In genomic region chr6:5490495-5491069, GRCh38 we compare ENCODE assay signal across 21 cellular contexts.
A peak's percentile ranks its signal among the peaks of the same experiment; 100 is the strongest.
DNase-seq lines count a peak whose midpoint lies in the region; ATAC-seq lines count a peak whose summit lies in the region.
"Had no signal": no experiment of that assay in that cellular context is flagged by ENCODE, and none has a peak within 500 bp of the region (broad histone marks: within the 10 kb centered on the region; RNA-seq: fewer than 3 reads in every experiment).

No MANE protein-coding gene starts in this region.

- ATAC-seq in GM21447 (IDR thresholded peaks at IDR 0.05; ENCODE audit: unreplicated experiment) (no peak), left ventricle myocardium superior (no peak), T-cell (replicated peaks in 1 of 4) (no peak)
- ATAC-seq: activated CD4-positive, CD25-positive, alpha-beta regulatory T cell treated with anti-CD3 and anti-CD28 coated beads, Interleukin-2, amount 50 U/mL, for 24 hours; activated CD8-positive, alpha-beta T cell treated with anti-CD3 and anti-CD28 coated beads for 36 hours; heart right ventricle; stimulated activated memory B cell treated with anti-CD40 and anti-IgM and Interleukin-4, amounts not matched to agents 10 μg/mL and 1 μg/mL and 100 μg/mL, for 72 hours had no signal

- CTCF ChIA-PET in T-cell (lab: Charles Lee) = no interaction called here

- H3K27ac Mint-ChIP-seq in T-cell = no peak overlapping the region
- H3K27ac Mint-ChIP-seq: activated CD8-positive, alpha-beta T cell treated with anti-CD3 and anti-CD28 coated beads for 36 hours; activated naive CD4-positive, alpha-beta T cell treated with anti-CD3 and anti-CD28 coated beads, Interleukin-2, amount 10 ng/mL, durations not matched to agents 7 days and 5 days; progenitor cell of endocrine pancreas; stimulated activated memory B cell treated with anti-CD40 and anti-IgM and Interleukin-4, amounts not matched to agents 10 μg/mL and 1 μg/mL and 100 μg/mL, for 72 hours had no signal

- H3K4me3 Mint-ChIP-seq in T-cell = no peak overlapping the region
- H3K4me3 Mint-ChIP-seq: activated CD8-positive, alpha-beta T cell treated with anti-CD3 and anti-CD28 coated beads for 36 hours; activated naive CD4-positive, alpha-beta T cell treated with anti-CD3 and anti-CD28 coated beads, Interleukin-2, amount 10 ng/mL, durations not matched to agents 7 days and 5 days; central memory CD8-positive, alpha-beta T cell; neural crest cell; stimulated activated memory B cell treated with anti-CD40 and anti-IgM and Interleukin-4, amounts not matched to agents 10 μg/mL and 1 μg/mL and 100 μg/mL, for 72 hours had no signal

- POLR2A ChIA-PET in T-cell (lab: Charles Lee) = no interaction called here

- intact Hi-C loops in left ventricle myocardium superior (cut with micrococcal nuclease) = no loop called here

- H3K9me3 Mint-ChIP-seq in T-cell = no peaks in the 10 kb centered on the region
- H3K9me3 Mint-ChIP-seq: activated CD8-positive, alpha-beta T cell treated with anti-CD3 and anti-CD28 coated beads for 36 hours; activated naive CD4-positive, alpha-beta T cell treated with anti-CD3 and anti-CD28 coated beads, Interleukin-2, amount 10 ng/mL, durations not matched to agents 7 days and 5 days; central memory CD8-positive, alpha-beta T cell; neural crest cell; stimulated activated memory B cell treated with anti-CD40 and anti-IgM and Interleukin-4, amounts not matched to agents 10 μg/mL and 1 μg/mL and 100 μg/mL, for 72 hours had no signal

- no peaks in the 10 kb centered on the region for H3K27me3 Mint-ChIP-seq in T-cell
- H3K27me3 Mint-ChIP-seq: activated CD8-positive, alpha-beta T cell treated with anti-CD3 and anti-CD28 coated beads for 36 hours; activated naive CD4-positive, alpha-beta T cell treated with anti-CD3 and anti-CD28 coated beads, Interleukin-2, amount 10 ng/mL, durations not matched to agents 7 days and 5 days; central memory CD8-positive, alpha-beta T cell; progenitor cell of endocrine pancreas; stimulated activated memory B cell treated with anti-CD40 and anti-IgM and Interleukin-4, amounts not matched to agents 10 μg/mL and 1 μg/mL and 100 μg/mL, for 72 hours had no signal

- DNase-seq in NCI-H82 (lab: John Stamatoyannopoulos, UW) = peak; percentile 32
- no peak for DNase-seq in NCI-H82 treated with DMSO at 0.1 percent for 48 hours (lab: John Stamatoyannopoulos, UW; ENCODE audit: unreplicated experiment)
- DNase-seq in NCI-H2029 (lab: John Stamatoyannopoulos, UW) = peak; percentile 84
- DNase-seq in NCI-H748 (lab: John Stamatoyannopoulos, UW; ENCODE audit: unreplicated experiment) = peak; percentile 98
- DNase-seq in left ventricle myocardium superior = no peak
- no peak for DNase-seq in T-cell
- DNase-seq in EL = no peak
- DNase-seq: activated CD8-positive, alpha-beta T cell treated with anti-CD3 and anti-CD28 coated beads for 36 hours; activated naive CD4-positive, alpha-beta T cell treated with anti-CD3 and anti-CD28 coated beads, Interleukin-2, amount 10 ng/mL, durations not matched to agents 7 days and 5 days; dorsolateral prefrontal cortex; HCEC 1CT; heart right ventricle; left ventricle myocardium inferior; NCI-H1694; stimulated activated CD4-positive, alpha-beta T cell treated with anti-CD3 and anti-CD28 coated beads, Interleukin-1b, Interleukin-23, amount 100 ng/mL, for 48 hours had no signal

- H3K4me1 Mint-ChIP-seq in T-cell = peaks cover 3 to 12% (median 9%) of the 10 kb centered on the region in 3 donors
- H3K4me1 Mint-ChIP-seq: neural crest cell had no signal

- H3K36me3 Mint-ChIP-seq in T-cell = peaks cover 38% of the 10 kb centered on the region

Comparison
In these comparisons a context has a peak if more than half of its experiments do, and no peak if none do; other contexts are left out.
1. DNase-seq: peak in NCI-H82 (single experiment), NCI-H2029 (single experiment) and NCI-H748 (single experiment); none in NCI-H82 treated with DMSO at 0.1 percent for 48 hours (single experiment), left ventricle myocardium superior (single experiment), T-cell (0 of 34) and EL (single experiment).